In genomic region chr5:93579561-93580386, GRCh38 we compare ENCODE assay signal across 8 cellular contexts. TPM values are rescaled to one million over a fixed set of nuclear protein-coding genes. Genes with fewer than 3 reads are reported as not detected.
DNase-seq lines count a peak whose midpoint lies in the region; ATAC-seq and TF ChIP-seq lines count a peak whose summit lies in the region.

No MANE protein-coding gene starts in this region.

- H2AFZ ChIP-seq in neural cell (ENCODE audit: low read depth, low read length), result no peak overlapping the region

- TF ChIP-seq RAD21 in neural cell (conservative IDR thresholded peaks at IDR 0.05), result peak; percentile 20

- 0 to 6% methylated on average over 18 to 23 of the region's 80 CpGs for WGBS in esophagus squamous epithelium, 2 donors

- H3K79me2 ChIP-seq in neural cell (replicated peaks; ENCODE audit: insufficient read depth, low read length), result no peaks in the 10 kb centered on the region

- DNase-seq in activated CD8-positive, alpha-beta memory T cell treated with anti-CD3 and anti-CD28 coated beads for 24 hours, result peak; percentile 69
- no peak for DNase-seq in activated CD8-positive, alpha-beta memory T cell treated with anti-CD3 and anti-CD28 coated beads, Interleukin-2, amount 50 U/mL, for 4 hours
- DNase-seq in T1000 (lab: John Stamatoyannopoulos, UW), result peak; percentile 20
- DNase-seq in esophagus squamous epithelium (lab: John Stamatoyannopoulos, UW), result no peak
- DNase-seq in germinal center (ENCODE audit: low spot score), result no peak

- no peak for ATAC-seq in HG03196 (IDR thresholded peaks at IDR 0.05; ENCODE audit: unreplicated experiment)
- ATAC-seq in HG03457 (IDR thresholded peaks at IDR 0.05; ENCODE audit: unreplicated experiment), result no peak

- H3K9ac ChIP-seq in neural cell (ENCODE audit: low read length), result peak overlapping the region; percentile 34

- H3K36me3 ChIP-seq in esophagus squamous epithelium (no peaks in the 10 kb centered on the region), neural cell (ENCODE audit: insufficient read depth, low read length) (no peaks in the 10 kb centered on the region)

- H3K9me3 ChIP-seq in esophagus squamous epithelium, result no peaks in the 10 kb centered on the region
- H3K9me3 ChIP-seq in neural cell (ENCODE audit: low read length), result no peaks in the 10 kb centered on the region

- no peak for TF ChIP-seq CTCF in esophagus squamous epithelium (IDR thresholded peaks at IDR 0.05)
- TF ChIP-seq CTCF in neural cell (IDR thresholded peaks at IDR 0.05; ENCODE audit: poor library complexity, severe bottlenecking), result peak; percentile 16

- TF ChIP-seq POLR2A in esophagus squamous epithelium (IDR thresholded peaks at IDR 0.05), result no peak

- no peak for TF ChIP-seq EP300 in neural cell (conservative IDR thresholded peaks at IDR 0.05; ENCODE audit: poor library complexity, severe bottlenecking)

- H3K27ac ChIP-seq in esophagus squamous epithelium (peak overlapping the region; percentile 64 to 93 (median 89)), neural cell (ENCODE audit: low read length) (no peak overlapping the region)

- H3K4me2 ChIP-seq in neural cell (ENCODE audit: low read length), result peak overlapping the region; percentile 48

- intact Hi-C loops in esophagus squamous epithelium (cut with DNase I), result loop anchor here (10.0 kb wide), 1 partner anchor 225 kb away; no protein-coding TSS in a partner anchor

- peak overlapping the region; percentile 51 to 76 (median 61) for H3K4me3 ChIP-seq in esophagus squamous epithelium
- H3K4me3 ChIP-seq in neural cell (ENCODE audit: low read length), result peak overlapping the region; percentile 67

- H3K4me1 ChIP-seq in esophagus squamous epithelium, result peaks cover 14 to 74% (median 18%) of the 10 kb centered on the region in 3 donors

- peaks cover 5% of the 10 kb centered on the region for H3F3A ChIP-seq in neural cell (ENCODE audit: insufficient read depth, low read length, poor library complexity, severe bottlenecking)

- no peaks in the 10 kb centered on the region for H3K9me2 ChIP-seq in neural cell (ENCODE audit: insufficient read depth, low read length)

- no peaks in the 10 kb centered on the region for H4K20me1 ChIP-seq in neural cell (ENCODE audit: insufficient read depth)

- H3K27me3 ChIP-seq in esophagus squamous epithelium (peaks cover 0 to 95% (median 7%) of the 10 kb centered on the region in 4 donors), neural cell (ENCODE audit: insufficient read depth, low read depth, low read length) (peaks cover 93% of the 10 kb centered on the region)

TF ChIP-seq in neural cell, 6 proteins besides CTCF, POLR2A, EP300 and RAD21:
- TF ChIP-seq EZH2 (IDR thresholded peaks at IDR 0.05; ENCODE audit: borderline replicate concordance, insufficient read depth, low read length, poor library complexity, severe bottlenecking) (peak; percentile 90), MXI1 (conservative IDR thresholded peaks at IDR 0.05; ENCODE audit: poor library complexity, severe bottlenecking) (no peak), TAF1 (IDR thresholded peaks at IDR 0.05; ENCODE audit: low read depth) (no peak), SMC3 (conservative IDR thresholded peaks at IDR 0.05; ENCODE audit: poor library complexity) (peak; percentile 21), POLR2AphosphoS5 (IDR thresholded peaks at IDR 0.05) (peak; percentile 48), REST (IDR thresholded peaks at IDR 0.05; ENCODE audit: borderline replicate concordance) (no peak)

RNA-seq across cellular contexts. Expression of gene NR2F1-AS1, which starts 1.2 kb away (rescaled TPM):
- total RNA-seq in esophagus squamous epithelium, result 10 to 100 TPM in 1 of 4 donors, 1 to 10 TPM in 2, under 1 TPM in 1; 0.49 to 11.3 (median 1.5) TPM
- 0.24 and 0.42 TPM in 2 replicates for polyA plus RNA-seq in neural cell
- polyA minus RNA-seq in neural cell, result 0.97 and 2.0 TPM in 2 replicates

RNA-seq across cellular contexts. Expression of gene NR2F1, which starts 3.2 kb away (rescaled TPM):
- 10 to 100 TPM in 1 of 4 donors, 1 to 10 TPM in 3; 1.9 to 26.3 (median 3.7) TPM for total RNA-seq in esophagus squamous epithelium
- 2.1 and 2.3 TPM in 2 replicates for polyA plus RNA-seq in neural cell
- polyA minus RNA-seq in neural cell, result 1.7 and 1.9 TPM in 2 replicates

Comparison
In these comparisons a context has a peak if more than half of its experiments do, and no peak if none do; other contexts are left out.
1. DNase-seq: peak in activated CD8-positive, alpha-beta memory T cell treated with anti-CD3 and anti-CD28 coated beads for 24 hours (single experiment) and T1000 (single experiment); none in activated CD8-positive, alpha-beta memory T cell treated with anti-CD3 and anti-CD28 coated beads, Interleukin-2, amount 50 U/mL, for 4 hours (single experiment), esophagus squamous epithelium (single experiment) and germinal center (single experiment).